10 cellular contexts compared by ENCODE assay signal in the genomic region with DNA sequence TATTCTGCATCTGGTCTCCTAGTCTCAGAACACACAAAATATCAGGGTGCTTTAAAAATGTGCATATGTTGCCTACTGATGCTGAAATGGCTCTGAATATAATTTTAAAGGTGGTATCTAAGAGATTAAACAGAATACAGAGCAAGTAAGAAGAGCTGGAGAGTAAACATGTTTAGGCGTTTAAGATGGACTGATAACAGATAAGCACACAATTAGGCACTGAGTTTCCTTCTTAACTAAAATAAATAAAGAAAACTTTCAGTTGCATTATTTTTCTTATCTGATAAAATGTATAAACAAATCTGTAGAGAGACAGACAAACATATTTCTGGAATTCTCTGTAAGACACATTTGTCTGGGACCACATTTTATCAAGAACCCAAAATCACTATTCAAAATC. TPM values are rescaled to one million over a fixed set of nuclear protein-coding genes. Genes with fewer than 3 reads are reported as not detected.
"Had no signal": no experiment of that assay in that cellular context is flagged by ENCODE, and none has a peak within 500 bp of the region (broad histone marks: within the 10 kb centered on the region; RNA-seq: fewer than 3 reads in every experiment).

No MANE protein-coding gene starts in this region.

- H3K9me3 ChIP-seq: HAP-1 had no signal

- H3K4me1 ChIP-seq: HAP-1 had no signal

- H3K36me3 ChIP-seq: HAP-1 had no signal

- H3K9ac ChIP-seq: GM23248 had no signal

- FAIRE-seq: HepG2 had no signal

- H2AFZ ChIP-seq: GM23248 had no signal

- ATAC-seq: HCT116, HepG2 had no signal

- H3K27ac ChIP-seq: GM23248, HL-60 had no signal

- H3K4me3 ChIP-seq: GM23248, HAP-1 had no signal

- DNase-seq: GM23248, GOT3, H7, HFFc6 had no signal

RNA-seq across cellular contexts. Expression of gene DGKB, which starts 35.6 kb away (rescaled TPM):
- total RNA-seq: HepG2, HT1080 had no signal
- polyA plus RNA-seq: HepG2, IgD-negative memory B cell had no signal
